ENCODE assay signal across 1 cellular context in genomic region chr7:55178863-55179773, GRCh38.
TF ChIP-seq lines count a peak whose summit lies in the region.

No MANE protein-coding gene starts in this region.

TF ChIP-seq in HepG2, 621 proteins besides CTCF, POLR2A, EP300 and RAD21 (continued from another document and continues in another):
- 0 out of 2 replicates have a peak, but pooled peaks have one; percentile 7 for TF ChIP-seq ZBTB34 (CRISPR knock-in tag; IDR thresholded peaks at IDR 0.05)
- no peak for TF ChIP-seq ZFAT (CRISPR knock-in tag; conservative IDR thresholded peaks at IDR 0.05)
- no peak for TF ChIP-seq HNRNPK (IDR thresholded peaks at IDR 0.05; ENCODE audit: low read depth, low read length, poor library complexity, severe bottlenecking)
- TF ChIP-seq ZFP90 (CRISPR knock-in tag; IDR thresholded peaks at IDR 0.05; ENCODE audit: borderline replicate concordance) = no peak
- peak; percentile 62; the same call in 1 of the 2 replicates for TF ChIP-seq ZNF136 (CRISPR knock-in tag; IDR thresholded peaks at IDR 0.05; ENCODE audit: low read depth)
- no peak for TF ChIP-seq ZNF597 (CRISPR knock-in tag; IDR thresholded peaks at IDR 0.05)
- no peak for TF ChIP-seq ARNT (IDR thresholded peaks at IDR 0.05)
- no peak for TF ChIP-seq KLF15 (CRISPR knock-in tag; IDR thresholded peaks at IDR 0.05; ENCODE audit: borderline replicate concordance)
- TF ChIP-seq ZNF414 (CRISPR knock-in tag; IDR thresholded peaks at IDR 0.05) = no peak
- TF ChIP-seq TERF1 (CRISPR knock-in tag; IDR thresholded peaks at IDR 0.05) = no peak
- 0 out of 2 replicates have a peak, but pooled peaks have one; percentile 17 for TF ChIP-seq CEBPG (CRISPR knock-in tag; IDR thresholded peaks at IDR 0.05)
- no peak; the same call in 1 of the 2 replicates for TF ChIP-seq ZNF83 (CRISPR knock-in tag; IDR thresholded peaks at IDR 0.05; ENCODE audit: borderline replicate concordance)
- TF ChIP-seq ZNF205 (CRISPR knock-in tag; IDR thresholded peaks at IDR 0.05) = peak; percentile 100
- no peak for TF ChIP-seq IRX3 (CRISPR knock-in tag; IDR thresholded peaks at IDR 0.05; ENCODE audit: borderline replicate concordance, low read depth)
- TF ChIP-seq ZNF776 (CRISPR knock-in tag; IDR thresholded peaks at IDR 0.05) = no peak
- no peak for TF ChIP-seq CEBPB (IDR thresholded peaks at IDR 0.05; ENCODE audit: borderline replicate concordance, low read depth, low read length)
- no peak for TF ChIP-seq SRSF1 (optimal IDR thresholded peaks at IDR 0.05; ENCODE audit: low read depth, low read length)
- TF ChIP-seq MYPOP (CRISPR knock-in tag; IDR thresholded peaks at IDR 0.05) = peak; percentile 72; the same call in 1 of the 2 replicates
- TF ChIP-seq ATF6 (CRISPR knock-in tag; conservative IDR thresholded peaks at IDR 0.05) = peak; percentile 90; the same call in 1 of the 2 replicates
- TF ChIP-seq ZNF570 (CRISPR knock-in tag; IDR thresholded peaks at IDR 0.05; ENCODE audit: borderline replicate concordance) = no peak
- TF ChIP-seq ARID2 (CRISPR knock-in tag; IDR thresholded peaks at IDR 0.05; ENCODE audit: borderline replicate concordance) = peak; percentile 88; the same call in 1 of the 2 replicates
- TF ChIP-seq AGO2 (optimal IDR thresholded peaks at IDR 0.05; ENCODE audit: low read depth, low read length) = no peak
- TF ChIP-seq ZNF235 (CRISPR knock-in tag; IDR thresholded peaks at IDR 0.05; ENCODE audit: borderline replicate concordance) = no peak
- TF ChIP-seq ZNF34 (CRISPR knock-in tag; IDR thresholded peaks at IDR 0.05; ENCODE audit: borderline replicate concordance) = no peak
- TF ChIP-seq FOXK2 (IDR thresholded peaks at IDR 0.05) = no peak
- TF ChIP-seq ZBTB33 (CRISPR knock-in tag; IDR thresholded peaks at IDR 0.05) = no peak
- TF ChIP-seq PRDM15 (CRISPR knock-in tag; IDR thresholded peaks at IDR 0.05) = no peak
- 0 out of 2 replicates have a peak, but pooled peaks have one; percentile 41 for TF ChIP-seq ZSCAN25 (CRISPR knock-in tag; IDR thresholded peaks at IDR 0.05)
- no peak for TF ChIP-seq SATB2 (CRISPR knock-in tag; IDR thresholded peaks at IDR 0.05)
- no peak; the same call in 1 of the 2 replicates for TF ChIP-seq TSC22D2 (CRISPR knock-in tag; IDR thresholded peaks at IDR 0.05; ENCODE audit: borderline replicate concordance)
- TF ChIP-seq AKAP8 (CRISPR knock-in tag; IDR thresholded peaks at IDR 0.05) = no peak
- TF ChIP-seq IRF2 (CRISPR knock-in tag; IDR thresholded peaks at IDR 0.05) = peak; percentile 84
- no peak for TF ChIP-seq ZNF839 (CRISPR knock-in tag; IDR thresholded peaks at IDR 0.05; ENCODE audit: borderline replicate concordance)
- 0 out of 2 replicates have a peak, but pooled peaks have one; percentile 50 for TF ChIP-seq SOX13 (IDR thresholded peaks at IDR 0.05)
- TF ChIP-seq SOX13 (CRISPR knock-in tag; conservative IDR thresholded peaks at IDR 0.05 in 1 of 2, IDR thresholded peaks at IDR 0.05 in 1 of 2) = peak; percentile 34 to 80; a peak in 2 of 4 replicates
- TF ChIP-seq NPAS2 (CRISPR knock-in tag; IDR thresholded peaks at IDR 0.05; ENCODE audit: borderline replicate concordance) = no peak
- TF ChIP-seq ZNF720 (CRISPR knock-in tag; IDR thresholded peaks at IDR 0.05) = no peak
- TF ChIP-seq ZNF496 (CRISPR knock-in tag; IDR thresholded peaks at IDR 0.05; ENCODE audit: insufficient replicate concordance) = no peak
- no peak for TF ChIP-seq KLF12 (CRISPR knock-in tag; IDR thresholded peaks at IDR 0.05; ENCODE audit: borderline replicate concordance)
- TF ChIP-seq SOX6 (IDR thresholded peaks at IDR 0.05) = no peak
- TF ChIP-seq SOX6 (CRISPR knock-in tag; IDR thresholded peaks at IDR 0.05) = peak; percentile 85
- TF ChIP-seq ATF1 (CRISPR knock-in tag; IDR thresholded peaks at IDR 0.05) = peak; percentile 79
- TF ChIP-seq EEA1 (CRISPR knock-in tag; IDR thresholded peaks at IDR 0.05; ENCODE audit: borderline replicate concordance) = no peak
- TF ChIP-seq ZNF703 (CRISPR knock-in tag; IDR thresholded peaks at IDR 0.05; ENCODE audit: borderline replicate concordance) = no peak
- no peak for TF ChIP-seq RORA (CRISPR knock-in tag; IDR thresholded peaks at IDR 0.05)
- TF ChIP-seq EHMT2 (IDR thresholded peaks at IDR 0.05; ENCODE audit: borderline replicate concordance, low read depth, low read length) = no peak
- no peak for TF ChIP-seq THAP8 (CRISPR knock-in tag; IDR thresholded peaks at IDR 0.05; ENCODE audit: borderline replicate concordance)
- no peak for TF ChIP-seq ATAD3A (CRISPR knock-in tag; IDR thresholded peaks at IDR 0.05)
- no peak for TF ChIP-seq ZBTB4 (CRISPR knock-in tag; IDR thresholded peaks at IDR 0.05; ENCODE audit: borderline replicate concordance)
- TF ChIP-seq ZNF484 (CRISPR knock-in tag; IDR thresholded peaks at IDR 0.05; ENCODE audit: borderline replicate concordance, low read depth) = no peak
- peak; percentile 93 for TF ChIP-seq ZSCAN9 (CRISPR knock-in tag; IDR thresholded peaks at IDR 0.05; ENCODE audit: borderline replicate concordance)
- TF ChIP-seq AGO1 (IDR thresholded peaks at IDR 0.05; ENCODE audit: low read depth, low read length, poor library complexity, severe bottlenecking) = no peak
